In genomic region chrX:83759872-83760271, GRCh38 we compare ENCODE assay signal across 9 cellular contexts.
DNase-seq lines count a peak whose midpoint lies in the region; ATAC-seq, FAIRE-seq and TF ChIP-seq lines count a peak whose summit lies in the region.
"Had no signal": no experiment of that assay in that cellular context is flagged by ENCODE, and none has a peak within 500 bp of the region (broad histone marks: within the 10 kb centered on the region; RNA-seq: fewer than 3 reads in every experiment).

No MANE protein-coding gene starts in this region.

- H3K9ac ChIP-seq in NT2/D1 (ENCODE audit: insufficient read length, low read depth) = no peak overlapping the region

- H3K27me3 ChIP-seq in NT2/D1 (ENCODE audit: insufficient read depth, insufficient read length) = no peaks in the 10 kb centered on the region

- peak; percentile 76 for FAIRE-seq in frontal cortex (lab: Jason Lieb, UNC)

- no peaks in the 10 kb centered on the region for H3K9me3 ChIP-seq in NT2/D1 (ENCODE audit: insufficient read depth, low read length)

- DNase-seq in AG09319 (ENCODE audit: extremely low read depth, low read depth) = no peak
- DNase-seq in NT2/D1 (ENCODE audit: low read depth, low spot score) = peak; percentile 22
- DNase-seq in frontal cortex (ENCODE audit: low spot score in 2 of 2) = no peak
- no peak for DNase-seq in NCI-H446 treated with DMSO at 0.1 percent for 48 hours (lab: John Stamatoyannopoulos, UW)
- DNase-seq in NCI-H2029 treated with DMSO at 0.1 percent for 48 hours (lab: John Stamatoyannopoulos, UW) = no peak
- DNase-seq: NCI-H2227 treated with DMSO at 0.1 percent for 48 hours had no signal

- no peaks in the 10 kb centered on the region for H3K36me3 ChIP-seq in NT2/D1 (ENCODE audit: insufficient read depth, insufficient read length, low read length)

- TF ChIP-seq CTCF in AG09319 (IDR thresholded peaks at IDR 0.05; ENCODE audit: low read depth, low read length) = peak; percentile 26

- no peaks in the 10 kb centered on the region for H3K4me1 ChIP-seq in NT2/D1 (ENCODE audit: insufficient read depth, insufficient read length)

- ATAC-seq in GM18868 (IDR thresholded peaks at IDR 0.05; ENCODE audit: unreplicated experiment) = peak; percentile 46
- ATAC-seq in GM19463 (IDR thresholded peaks at IDR 0.05; ENCODE audit: unreplicated experiment) = no peak
- ATAC-seq in HG02840 (IDR thresholded peaks at IDR 0.05; ENCODE audit: low FRiP score, unreplicated experiment) = no peak

- H3K4me3 ChIP-seq in NT2/D1 (ENCODE audit: insufficient read length, low read depth) = no peak overlapping the region
